8 cellular contexts compared by ENCODE assay signal in the genomic region with DNA sequence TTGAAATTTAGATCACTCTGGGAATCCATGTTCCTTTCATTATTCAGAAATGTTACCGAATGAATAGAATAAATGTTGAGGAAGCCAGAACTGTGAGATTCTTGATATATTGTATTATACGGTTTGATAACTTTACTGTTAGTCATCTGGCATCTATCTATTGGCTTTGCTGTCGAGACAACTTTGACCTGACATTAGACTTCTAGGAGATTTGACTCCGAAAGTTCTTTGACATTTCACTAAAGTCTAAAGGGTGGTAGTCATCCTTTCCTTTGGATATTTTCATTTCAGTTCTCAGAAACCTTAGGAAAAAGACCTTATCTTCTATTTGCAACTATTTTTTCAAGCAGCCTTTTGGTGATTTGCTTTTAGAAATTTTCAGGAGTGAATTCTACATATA. TPM values are rescaled to one million over a fixed set of nuclear protein-coding genes. Genes with fewer than 3 reads are reported as not detected.
DNase-seq lines count a peak whose midpoint lies in the region; ATAC-seq and TF ChIP-seq lines count a peak whose summit lies in the region.

No MANE protein-coding gene starts in this region.

- no peaks in the 10 kb centered on the region for H3K9me3 Mint-ChIP-seq in naive thymus-derived CD8-positive, alpha-beta T cell

- peaks cover 5% of the 10 kb centered on the region for H3K9me1 ChIP-seq in IMR-90 (ENCODE audit: insufficient read depth, low read length)

- no peak overlapping the region for H4K5ac ChIP-seq in IMR-90 (ENCODE audit: low read depth, low read length)

- H3K4ac ChIP-seq in IMR-90 (ENCODE audit: low read depth, low read length) = no peak overlapping the region

- no CpG with 5 or more reads among the region's 4 CpGs for WGBS in IMR-90 (ENCODE audit: extremely low coverage in 2 of 2, insufficient read length in 1 of 2), 2 experiments

- peak overlapping the region; percentile 82; the same call in 1 of the 2 replicates for H3K14ac ChIP-seq in IMR-90 (replicated peaks; ENCODE audit: low read depth, low read length)

- no peak overlapping the region for H2BK20ac ChIP-seq in IMR-90 (ENCODE audit: low read depth, low read length)

- H3K4me1 ChIP-seq in IMR-90 (ENCODE audit: control insufficient read depth, insufficient read depth, low read length) = peaks cover 6% of the 10 kb centered on the region; the same call in 1 of the 2 replicates
- H3K4me1 ChIP-seq in colonic mucosa = no peaks in the 10 kb centered on the region

- peaks cover 54% of the 10 kb centered on the region for H4K20me1 ChIP-seq in IMR-90 (ENCODE audit: insufficient read depth, low read length)

- CTCF ChIA-PET in BJ (lab: Yijun Ruan, JAX) = no interaction called here
- CTCF ChIA-PET in IMR-90 (lab: Yijun Ruan, JAX) = no interaction called here

- TF ChIP-seq CTCF in BJ (IDR thresholded peaks at IDR 0.05; ENCODE audit: insufficient read depth, low read depth, low read length) = no peak
- TF ChIP-seq CTCF in IMR-90 (conservative IDR thresholded peaks at IDR 0.05; ENCODE audit: low read depth, low read length) = no peak
- no peak for TF ChIP-seq CTCF in colonic mucosa (IDR thresholded peaks at IDR 0.05)

- no peak overlapping the region for H2AK5ac ChIP-seq in IMR-90 (ENCODE audit: low read depth, low read length)

- POLR2A ChIA-PET in BJ (lab: Charles Lee) (no interaction called here), IMR-90 (lab: Charles Lee; ENCODE audit: unreplicated experiment) (no interaction called here)
- POLR2A ChIA-PET in naive thymus-derived CD8-positive, alpha-beta T cell (lab: Charles Lee) = no interaction called here

- no TSS peak for BruUV-seq in IMR-90 (replicated peaks; lab: Mats Ljungman, UMichigan)

- H3K9ac ChIP-seq in IMR-90 (ENCODE audit: low read depth, low read length) (peak overlapping the region; percentile 96), colonic mucosa (ENCODE audit: low read depth in 2 of 2, low read length in 2 of 2) (peak overlapping the region in 1 of 2 donors; percentile 97)

- H3K36me3 ChIP-seq in BJ (ENCODE audit: control insufficient read depth, insufficient read depth, low read length) (no peaks in the 10 kb centered on the region), IMR-90 (ENCODE audit: control insufficient read depth, insufficient read depth, low read length) (no peaks in the 10 kb centered on the region), colonic mucosa (no peaks in the 10 kb centered on the region)

- no peak overlapping the region for H4K8ac ChIP-seq in IMR-90 (ENCODE audit: low read depth in 2 of 2, low read length in 2 of 2)

- no peak for TF ChIP-seq POLR2A in IMR-90 (IDR thresholded peaks at IDR 0.05; ENCODE audit: low read depth, low read length)

- no peak overlapping the region for H3K18ac ChIP-seq in IMR-90 (ENCODE audit: low read depth, low read length)

- H3K79me1 ChIP-seq in IMR-90 (ENCODE audit: low read depth in 1 of 2, low read length in 2 of 2) = peaks cover 0 to 28% of the 10 kb centered on the region in 2 experiments; a peak in 2 of 4 replicates

- peak overlapping the region; percentile 84; the same call in 1 of the 2 replicates for H3K23ac ChIP-seq in IMR-90 (ENCODE audit: low read depth, low read length)

- H3K27me3 ChIP-seq in BJ (ENCODE audit: control insufficient read depth, insufficient read depth, low read length) (no peaks in the 10 kb centered on the region), IMR-90 (ENCODE audit: control insufficient read depth, insufficient read depth, low read length) (no peaks in the 10 kb centered on the region), colonic mucosa (no peaks in the 10 kb centered on the region)

- peak overlapping the region; percentile 100 for H3K4me2 ChIP-seq in IMR-90 (ENCODE audit: low read depth, low read length)

- peak overlapping the region; percentile 77 for H3K4me3 ChIP-seq in BJ (ENCODE audit: low read depth, low read length)
- H3K4me3 ChIP-seq in IMR-90 (ENCODE audit: insufficient read depth, low read depth, low read length) = peak overlapping the region; percentile 100
- peak overlapping the region; percentile 77 for H3K4me3 ChIP-seq in colonic mucosa

- no peaks in the 10 kb centered on the region for H3K27me3 Mint-ChIP-seq in naive thymus-derived CD8-positive, alpha-beta T cell

- H2AK9ac ChIP-seq in IMR-90 (replicated peaks; ENCODE audit: low read depth, low read length, poor library complexity) = no peak overlapping the region

- H3K36me3 Mint-ChIP-seq in naive thymus-derived CD8-positive, alpha-beta T cell = no peaks in the 10 kb centered on the region

- no peak overlapping the region for H2BK120ac ChIP-seq in IMR-90 (ENCODE audit: low read depth, low read length)

- no peak for ATAC-seq in IMR-90 (ENCODE audit: low read depth)
- no peak for ATAC-seq in naive thymus-derived CD8-positive, alpha-beta T cell
- no peak for ATAC-seq in HG03521 (IDR thresholded peaks at IDR 0.05; ENCODE audit: unreplicated experiment)
- ATAC-seq in HG03432 (IDR thresholded peaks at IDR 0.05; ENCODE audit: unreplicated experiment) = no peak
- ATAC-seq in GM21515 (IDR thresholded peaks at IDR 0.05; ENCODE audit: unreplicated experiment) = no peak

- H3K27ac ChIP-seq in IMR-90 (ENCODE audit: insufficient read depth, low read length) (peak overlapping the region; percentile 24; the same call in 1 of the 2 replicates), colonic mucosa (peak overlapping the region; percentile 99)

- no peak for TF ChIP-seq RAD21 in IMR-90 (IDR thresholded peaks at IDR 0.05; ENCODE audit: low read length)

- H3K9me3 ChIP-seq in IMR-90 (ENCODE audit: control insufficient read depth, insufficient read depth, low read length) (no peaks in the 10 kb centered on the region), colonic mucosa (no peaks in the 10 kb centered on the region)

- no peak overlapping the region for H2AFZ ChIP-seq in IMR-90 (replicated peaks; ENCODE audit: low read length, poor library complexity)

- no peak overlapping the region for H3K56ac ChIP-seq in IMR-90 (ENCODE audit: extremely low read depth, insufficient read depth, low read length)

- H3K4me1 Mint-ChIP-seq in naive thymus-derived CD8-positive, alpha-beta T cell = peaks cover 12 to 44% (median 33%) of the 10 kb centered on the region in 4 donors

- peak overlapping the region; percentile 14 to 97 (median 86) for H3K27ac Mint-ChIP-seq in naive thymus-derived CD8-positive, alpha-beta T cell

- dilution Hi-C loops in IMR-90 (cut with HindIII; ENCODE audit: low sequenced_read_pairs, unreplicated experiment) = no loop called here

- no peak overlapping the region for H4K91ac ChIP-seq in IMR-90 (ENCODE audit: insufficient read depth, low read depth, low read length)

- no peak overlapping the region for H2BK15ac ChIP-seq in IMR-90 (ENCODE audit: low read depth, low read length)

- H3K4me3 Mint-ChIP-seq in naive thymus-derived CD8-positive, alpha-beta T cell = peak overlapping the region; percentile 83 to 100 (median 98)

- no peak for DNase-seq in BJ (ENCODE audit: low read depth)
- no peak for DNase-seq in IMR-90
- no peak for DNase-seq in colonic mucosa
- no peak for DNase-seq in naive thymus-derived CD8-positive, alpha-beta T cell
- DNase-seq in SIG-M5 (lab: John Stamatoyannopoulos, UW) = no peak

- in situ Hi-C loops in IMR-90 (cut with MboI; ENCODE audit: low sequenced_read_pairs) = no loop called here

- intact Hi-C loops in IMR-90 (cut with micrococcal nuclease) (loop anchor here (5.0 to 10.0 kb wide), 6 partner anchors 49 to 343 kb away; a partner anchor contains a TSS), colonic mucosa (cut with DNase I) (no loop called here)

- peak overlapping the region; percentile 92 for H2BK5ac ChIP-seq in IMR-90 (ENCODE audit: low read depth, low read length, poor library complexity, severe bottlenecking)

TF ChIP-seq in IMR-90, 13 proteins besides CTCF, POLR2A, EP300 and RAD21:
- TF ChIP-seq RFX5 (IDR thresholded peaks at IDR 0.05; ENCODE audit: low read depth, low read length) = no peak
- TF ChIP-seq, protein P1, sequence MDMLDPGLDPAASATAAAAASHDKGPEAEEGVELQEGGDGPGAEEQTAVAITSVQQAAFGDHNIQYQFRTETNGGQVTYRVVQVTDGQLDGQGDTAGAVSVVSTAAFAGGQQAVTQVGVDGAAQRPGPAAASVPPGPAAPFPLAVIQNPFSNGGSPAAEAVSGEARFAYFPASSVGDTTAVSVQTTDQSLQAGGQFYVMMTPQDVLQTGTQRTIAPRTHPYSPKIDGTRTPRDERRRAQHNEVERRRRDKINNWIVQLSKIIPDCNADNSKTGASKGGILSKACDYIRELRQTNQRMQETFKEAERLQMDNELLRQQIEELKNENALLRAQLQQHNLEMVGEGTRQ (IDR thresholded peaks at IDR 0.05; ENCODE audit: low read depth, low read length) = no peak
- TF ChIP-seq, protein P2, sequence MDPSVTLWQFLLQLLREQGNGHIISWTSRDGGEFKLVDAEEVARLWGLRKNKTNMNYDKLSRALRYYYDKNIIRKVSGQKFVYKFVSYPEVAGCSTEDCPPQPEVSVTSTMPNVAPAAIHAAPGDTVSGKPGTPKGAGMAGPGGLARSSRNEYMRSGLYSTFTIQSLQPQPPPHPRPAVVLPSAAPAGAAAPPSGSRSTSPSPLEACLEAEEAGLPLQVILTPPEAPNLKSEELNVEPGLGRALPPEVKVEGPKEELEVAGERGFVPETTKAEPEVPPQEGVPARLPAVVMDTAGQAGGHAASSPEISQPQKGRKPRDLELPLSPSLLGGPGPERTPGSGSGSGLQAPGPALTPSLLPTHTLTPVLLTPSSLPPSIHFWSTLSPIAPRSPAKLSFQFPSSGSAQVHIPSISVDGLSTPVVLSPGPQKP (IDR thresholded peaks at IDR 0.05; ENCODE audit: borderline replicate concordance, low read depth, low read length) = no peak
- no peak for TF ChIP-seq RCOR1 (IDR thresholded peaks at IDR 0.05; ENCODE audit: insufficient replicate concordance, low read length)
- TF ChIP-seq MAFK (IDR thresholded peaks at IDR 0.05; ENCODE audit: low read depth, low read length) = no peak
- 0 out of 2 replicates have a peak, but pooled peaks have one; percentile 68 for TF ChIP-seq CHD1 (IDR thresholded peaks at IDR 0.05; ENCODE audit: low read depth, low read length)
TF ChIP-seq in IMR-90: peak in this region for 1.

RNA-seq across cellular contexts. Expression of a gene that starts 1.9 kb away (rescaled TPM):
- polyA plus RNA-seq in BJ (2011; rRNA removed) (30.9 and 54.3 TPM in 2 replicates), IMR-90 (2012; rRNA removed) (15.7 and 17.0 TPM in 2 replicates)
- polyA minus RNA-seq in BJ (2011; rRNA and poly(A)+ RNA removed) = 74.9 and 87.0 TPM in 2 replicates
- total RNA-seq in IMR-90 (2012; rRNA removed) (30.1 and 34.7 TPM in 2 replicates), colonic mucosa (10 to 100 TPM; 23.0 to 44.7 TPM)
- 4.2 and 4.9 TPM in 2 replicates for polyA plus RNA-seq in IMR-90 (2012; cell fraction: cytosol; rRNA removed)
- 1.8 and 13.4 TPM in 2 replicates for polyA plus RNA-seq in IMR-90 (2012; cell fraction: nucleus; rRNA removed; ENCODE audit: low replicate concordance)
- total RNA-seq in naive thymus-derived CD8-positive, alpha-beta T cell = 10 to 100 TPM; 31.2 to 35.4 TPM
- polyA plus RNA-seq in naive thymus-derived CD8-positive, alpha-beta T cell = 1 to 10 TPM; 3.0 to 4.6 (median 3.9) TPM
